8 cellular contexts compared by ENCODE assay signal in genomic region chr5:31270396-31270795, GRCh38.
DNase-seq lines count a peak whose midpoint lies in the region; TF ChIP-seq lines count a peak whose summit lies in the region.

No MANE protein-coding gene starts in this region.

- H4K91ac ChIP-seq in H9 (ENCODE audit: insufficient read length, low read depth, low read length) = no peak overlapping the region

- H3K23ac ChIP-seq in H9 (ENCODE audit: insufficient read length, low read depth, low read length) = no peak overlapping the region

- no peak overlapping the region for H4K8ac ChIP-seq in H9 (replicated peaks; ENCODE audit: insufficient read length, low read depth, low read length)

- no peak overlapping the region for H3K18ac ChIP-seq in H9 (ENCODE audit: insufficient read length, low read depth, low read length)

- intact Hi-C loops in activated T-helper 2 cell treated with anti-CD3 and anti-CD28 coated beads, Interferon-gamma antibody, Interleukin-2, Interleukin-4, amounts not matched to agents 10 μg/mL and 5 μg/mL and 100 μg/mL, durations not matched to agents 14 hours and 24 hours and 36 hours (cut with micrococcal nuclease) = no loop called here

- H2BK5ac ChIP-seq in H9 (ENCODE audit: insufficient read length, low read length) = no peak overlapping the region

- peak; percentile 83 for TF ChIP-seq CTCF in H9 (conservative IDR thresholded peaks at IDR 0.05)

- H3K14ac ChIP-seq in H9 (ENCODE audit: insufficient read depth, low read length) = no peak overlapping the region

- H2AK5ac ChIP-seq in H9 (ENCODE audit: insufficient read length, low read length) = no peak overlapping the region

- no peak overlapping the region for H2AFZ ChIP-seq in H9 (ENCODE audit: low read length)

- H2BK15ac ChIP-seq in H9 (ENCODE audit: low read depth, low read length) = no peak overlapping the region

- no peak overlapping the region for H3K4me3 ChIP-seq in SJCRH30

- H4K5ac ChIP-seq in H9 (ENCODE audit: insufficient read length, low read depth, low read length) = no peak overlapping the region

- H3K4me1 Mint-ChIP-seq in H9 = peaks cover 31 to 34% of the 10 kb centered on the region in 2 experiments
- peaks cover 3% of the 10 kb centered on the region for H3K4me1 Mint-ChIP-seq in activated T-helper 2 cell treated with anti-CD3 and anti-CD28 coated beads, Interferon-gamma antibody, Interleukin-2, Interleukin-4, amounts not matched to agents 10 μg/mL and 5 μg/mL and 100 μg/mL, durations not matched to agents 14 hours and 24 hours and 36 hours (ENCODE audit: low read depth)

- H3K4me1 ChIP-seq in H9 (ENCODE audit: insufficient read depth, low read length) = peaks cover 9% of the 10 kb centered on the region; the same call in 1 of the 2 replicates
- H3K4me1 ChIP-seq in SJCRH30 = no peaks in the 10 kb centered on the region

- H2BK20ac ChIP-seq in H9 (ENCODE audit: low read depth, low read length, poor library complexity, severe bottlenecking) = no peak overlapping the region

- H2BK12ac ChIP-seq in H9 (ENCODE audit: insufficient read length, low read depth, low read length) = no peak overlapping the region

- H3K9me3 ChIP-seq in H9 (ENCODE audit: control insufficient read depth, low read depth, low read length) (no peaks in the 10 kb centered on the region), SJCRH30 (replicated peaks) (no peaks in the 10 kb centered on the region)

- H3K9ac ChIP-seq in H9 (ENCODE audit: extremely low read depth, insufficient read length, low read length) = no peak overlapping the region

- H2BK120ac ChIP-seq in H9 (ENCODE audit: low read depth, low read length, poor library complexity, severe bottlenecking) = no peak overlapping the region

- H4K20me1 ChIP-seq in H9 (ENCODE audit: control insufficient read depth, insufficient read depth, insufficient read length) = no peaks in the 10 kb centered on the region

- H3K27ac Mint-ChIP-seq in H9 = no peak overlapping the region
- no peak overlapping the region for H3K27ac Mint-ChIP-seq in activated T-helper 2 cell treated with anti-CD3 and anti-CD28 coated beads, Interferon-gamma antibody, Interleukin-2, Interleukin-4, amounts not matched to agents 10 μg/mL and 5 μg/mL and 100 μg/mL, durations not matched to agents 14 hours and 24 hours and 36 hours

- peaks cover 0 to 5% (median 0%) of the 10 kb centered on the region in 3 experiments; a peak in 2 of 7 replicates for H3K36me3 Mint-ChIP-seq in H9 (ENCODE audit: insufficient read depth in 1 of 3, low read depth in 3 of 3)
- H3K36me3 Mint-ChIP-seq in activated T-helper 2 cell treated with anti-CD3 and anti-CD28 coated beads, Interferon-gamma antibody, Interleukin-2, Interleukin-4, amounts not matched to agents 10 μg/mL and 5 μg/mL and 100 μg/mL, durations not matched to agents 14 hours and 24 hours and 36 hours (ENCODE audit: low read depth) = no peaks in the 10 kb centered on the region

- no peaks in the 10 kb centered on the region; the same call in 1 of the 2 replicates for H3K27me3 Mint-ChIP-seq in H9 (ENCODE audit: low read depth)
- no peaks in the 10 kb centered on the region for H3K27me3 Mint-ChIP-seq in activated T-helper 2 cell treated with anti-CD3 and anti-CD28 coated beads, Interferon-gamma antibody, Interleukin-2, Interleukin-4, amounts not matched to agents 10 μg/mL and 5 μg/mL and 100 μg/mL, durations not matched to agents 14 hours and 24 hours and 36 hours (ENCODE audit: low read depth)

- no peaks in the 10 kb centered on the region for H3K27me3 ChIP-seq in H9 (ENCODE audit: insufficient read depth, low read length)
- H3K27me3 ChIP-seq in SJCRH30 = 0 out of 2 replicates have a peak, but pooled peaks cover 2% of the 10 kb centered on the region

- H3K4ac ChIP-seq in H9 (ENCODE audit: low read depth, low read length) = no peak overlapping the region

- no peak overlapping the region for H3K4me2 ChIP-seq in H9 (ENCODE audit: insufficient read depth, insufficient read length, low read length)

- DNase-seq in AML-193 (lab: John Stamatoyannopoulos, UW) = peak; percentile 4 to 7
- no peak for DNase-seq in H9
- DNase-seq in SJCRH30 = peak; percentile 13 to 68
- DNase-seq in iPS-NIHi7 (ENCODE audit: extremely low spot score) = peak; percentile 22
- DNase-seq in activated CD4-positive, alpha-beta T cell treated with anti-CD3 and anti-CD28 coated beads, Interleukin-2, amount 50 U/mL, for 4 hours = no peak
- no peak for DNase-seq in DMS79 treated with DMSO at 0.1 percent for 48 hours (lab: John Stamatoyannopoulos, UW)
- no peak for DNase-seq in activated gamma-delta T cell (lab: John Stamatoyannopoulos, UW)
- no peak for DNase-seq in activated T-helper 2 cell treated with anti-CD3 and anti-CD28 coated beads, Interferon-gamma antibody, Interleukin-2, Interleukin-4, amounts not matched to agents 10 μg/mL and 5 μg/mL and 100 μg/mL, durations not matched to agents 14 hours and 24 hours and 36 hours (ENCODE audit: low spot score)

- no peak overlapping the region for H3K56ac ChIP-seq in H9 (ENCODE audit: insufficient read length, low read depth, low read length)

- H3K79me2 ChIP-seq in H9 (ENCODE audit: insufficient read depth, low read length) = no peaks in the 10 kb centered on the region

- H3K23me2 ChIP-seq in H9 (ENCODE audit: insufficient read length, low read depth, low read length, poor library complexity, severe bottlenecking) = no peaks in the 10 kb centered on the region

- no peak overlapping the region for H3T11ph ChIP-seq in H9 (ENCODE audit: low read length)

- no peaks in the 10 kb centered on the region for H3K79me1 ChIP-seq in H9 (ENCODE audit: insufficient read depth, low read depth, low read length, poor library complexity, severe bottlenecking)

- H3K27ac ChIP-seq in H9 (ENCODE audit: insufficient read length, low read depth, low read length) (no peak overlapping the region), SJCRH30 (no peak overlapping the region)

- no peaks in the 10 kb centered on the region for H3K36me3 ChIP-seq in SJCRH30

- H3K4me3 Mint-ChIP-seq in H9 = no peak overlapping the region
- no peak overlapping the region for H3K4me3 Mint-ChIP-seq in activated T-helper 2 cell treated with anti-CD3 and anti-CD28 coated beads, Interferon-gamma antibody, Interleukin-2, Interleukin-4, amounts not matched to agents 10 μg/mL and 5 μg/mL and 100 μg/mL, durations not matched to agents 14 hours and 24 hours and 36 hours (ENCODE audit: low read depth)

- no peaks in the 10 kb centered on the region for H3K9me3 Mint-ChIP-seq in H9
- no peaks in the 10 kb centered on the region for H3K9me3 Mint-ChIP-seq in activated T-helper 2 cell treated with anti-CD3 and anti-CD28 coated beads, Interferon-gamma antibody, Interleukin-2, Interleukin-4, amounts not matched to agents 10 μg/mL and 5 μg/mL and 100 μg/mL, durations not matched to agents 14 hours and 24 hours and 36 hours

- WGBS in H9 (ENCODE audit: extremely low coverage, insufficient read length, low lambda C conversion rate) = no CpG with 5 or more reads among the region's 5 CpGs

Comparison
In these comparisons a context has a peak if more than half of its experiments do, and no peak if none do; other contexts are left out.
1. DNase-seq: peak in AML-193 (2 of 2), SJCRH30 (2 of 2) and iPS-NIHi7 (single experiment); none in H9 (single experiment), activated CD4-positive, alpha-beta T cell treated with anti-CD3 and anti-CD28 coated beads, Interleukin-2, amount 50 U/mL, for 4 hours (0 of 2), DMS79 treated with DMSO at 0.1 percent for 48 hours (single experiment), activated gamma-delta T cell (single experiment) and activated T-helper 2 cell treated with anti-CD3 and anti-CD28 coated beads, Interferon-gamma antibody, Interleukin-2, Interleukin-4, amounts not matched to agents 10 μg/mL and 5 μg/mL and 100 μg/mL, durations not matched to agents 14 hours and 24 hours and 36 hours (single experiment).